ENCODE assay signal across 2 cellular contexts in the genomic region with DNA sequence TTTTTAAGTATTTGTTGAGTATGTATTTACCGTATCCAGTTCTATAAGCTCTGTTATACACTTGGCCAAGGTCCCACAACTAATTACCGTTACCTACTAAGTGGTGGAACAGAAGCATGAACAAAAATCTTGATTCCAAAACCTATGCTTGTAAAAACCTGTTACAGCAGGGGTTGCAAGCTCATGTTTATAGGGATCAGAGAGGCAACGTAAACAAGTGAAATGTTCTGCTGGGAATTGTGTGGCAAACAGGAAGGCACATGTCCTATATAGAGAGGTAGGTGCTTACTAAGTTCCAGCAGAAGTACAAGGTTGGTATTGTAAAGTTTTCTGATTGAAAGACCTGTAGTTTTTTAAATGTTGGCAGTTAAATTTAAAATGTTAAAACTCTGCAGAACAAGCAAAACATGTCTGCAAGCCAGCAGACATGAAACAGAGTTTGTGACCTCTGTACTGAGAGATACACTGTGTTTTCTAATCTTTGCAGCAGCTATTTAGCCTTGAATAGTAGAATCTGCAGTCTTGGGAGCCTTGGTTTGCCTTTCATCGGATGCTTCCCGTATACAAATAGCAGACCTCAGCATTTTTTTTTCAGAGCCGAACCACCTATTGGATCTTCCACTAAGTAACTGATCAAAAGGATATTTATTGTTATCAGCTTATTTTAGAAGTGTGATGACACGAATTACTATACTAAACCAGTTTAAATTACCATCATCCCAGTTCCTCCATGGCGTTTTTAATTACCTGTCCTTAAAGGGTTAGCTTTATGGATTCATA.
TF ChIP-seq lines count a peak whose summit lies in the region.

No MANE protein-coding gene starts in this region.

TF ChIP-seq in IMR-90, 13 proteins besides CTCF, POLR2A, EP300 and RAD21:
- TF ChIP-seq CEBPB (IDR thresholded peaks at IDR 0.05; ENCODE audit: low read depth, low read length), result no peak
- peak; percentile 92 for TF ChIP-seq MAFK (IDR thresholded peaks at IDR 0.05; ENCODE audit: low read depth, low read length)
- TF ChIP-seq BHLHE40 (IDR thresholded peaks at IDR 0.05; ENCODE audit: low read depth, low read length), result no peak

TF ChIP-seq in H1, 55 proteins besides CTCF, POLR2A, EP300 and RAD21:
- TF ChIP-seq, protein P1, sequence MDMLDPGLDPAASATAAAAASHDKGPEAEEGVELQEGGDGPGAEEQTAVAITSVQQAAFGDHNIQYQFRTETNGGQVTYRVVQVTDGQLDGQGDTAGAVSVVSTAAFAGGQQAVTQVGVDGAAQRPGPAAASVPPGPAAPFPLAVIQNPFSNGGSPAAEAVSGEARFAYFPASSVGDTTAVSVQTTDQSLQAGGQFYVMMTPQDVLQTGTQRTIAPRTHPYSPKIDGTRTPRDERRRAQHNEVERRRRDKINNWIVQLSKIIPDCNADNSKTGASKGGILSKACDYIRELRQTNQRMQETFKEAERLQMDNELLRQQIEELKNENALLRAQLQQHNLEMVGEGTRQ (IDR thresholded peaks at IDR 0.05; ENCODE audit: low read length), result no peak
- TF ChIP-seq EZH2 (IDR thresholded peaks at IDR 0.05; ENCODE audit: low read depth, low read length, severe bottlenecking) (no peak), SIX5 (IDR thresholded peaks at IDR 0.05; ENCODE audit: low read depth, low read length) (no peak), TAF1 (IDR thresholded peaks at IDR 0.05; ENCODE audit: low read depth, low read length) (no peak), YY1 (IDR thresholded peaks at IDR 0.05; ENCODE audit: low read depth, low read length) (no peak), TAF7 (optimal IDR thresholded peaks at IDR 0.05; ENCODE audit: borderline replicate concordance, low read depth, low read length) (no peak), MAFK (IDR thresholded peaks at IDR 0.05; ENCODE audit: low read depth, low read length) (peak; percentile 49; the same call in 1 of the 2 replicates), TBP (IDR thresholded peaks at IDR 0.05; ENCODE audit: low read depth, low read length) (no peak)
